ENCODE assay signal across 11 cellular contexts in the genomic region with DNA sequence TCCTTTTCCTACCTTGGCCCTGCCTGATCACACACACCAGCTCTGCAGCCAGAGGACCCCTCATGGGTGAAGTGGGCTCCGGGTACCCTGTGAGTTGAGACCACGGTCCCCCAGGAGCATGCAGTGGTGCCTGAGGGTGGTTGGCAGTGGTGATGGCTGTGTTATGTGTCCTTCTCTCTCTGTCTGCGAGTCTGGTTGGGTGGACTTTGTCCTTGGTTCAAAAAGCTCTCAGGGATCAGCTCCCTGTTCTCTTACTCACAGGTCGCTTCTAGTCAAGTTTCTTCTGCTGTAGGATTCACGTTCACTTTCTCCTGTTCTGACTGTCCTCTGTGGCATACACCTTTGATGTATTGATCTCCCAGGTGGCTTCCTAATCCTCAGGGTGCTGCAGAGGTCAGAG.
"Had no signal": no experiment of that assay in that cellular context is flagged by ENCODE, and none has a peak within 500 bp of the region (broad histone marks: within the 10 kb centered on the region; RNA-seq: fewer than 3 reads in every experiment).

No MANE protein-coding gene starts in this region.

- H3K9ac ChIP-seq: GM23248 had no signal

- DNase-seq: GM23248, GOT3, H7, H9, HCEC 1CT, HFFc6 had no signal

- H3K4me3 ChIP-seq: GM23248, GM23338, HAP-1 had no signal

- H3K27ac ChIP-seq: GM23248 had no signal

- H3K36me3 ChIP-seq: HAP-1 had no signal

- H3K4me3 Mint-ChIP-seq: GM23338, H9, HFFc6 had no signal

- H3K4me2 ChIP-seq: GM23338 had no signal

- H3K27ac Mint-ChIP-seq: GM23338, HFFc6 had no signal

- H2AFZ ChIP-seq: GM23248, GM23338 had no signal

- H3K4me1 ChIP-seq: HAP-1 had no signal

- FAIRE-seq: H1, H54 had no signal

- H3K9me3 ChIP-seq: HAP-1 had no signal

- ATAC-seq: GM23338, HCT116 had no signal

- H3K9me3 Mint-ChIP-seq: GM23338, H9, HFFc6 had no signal
